Comparison of ENCODE assay signal across 8 cellular contexts in the genomic region with DNA sequence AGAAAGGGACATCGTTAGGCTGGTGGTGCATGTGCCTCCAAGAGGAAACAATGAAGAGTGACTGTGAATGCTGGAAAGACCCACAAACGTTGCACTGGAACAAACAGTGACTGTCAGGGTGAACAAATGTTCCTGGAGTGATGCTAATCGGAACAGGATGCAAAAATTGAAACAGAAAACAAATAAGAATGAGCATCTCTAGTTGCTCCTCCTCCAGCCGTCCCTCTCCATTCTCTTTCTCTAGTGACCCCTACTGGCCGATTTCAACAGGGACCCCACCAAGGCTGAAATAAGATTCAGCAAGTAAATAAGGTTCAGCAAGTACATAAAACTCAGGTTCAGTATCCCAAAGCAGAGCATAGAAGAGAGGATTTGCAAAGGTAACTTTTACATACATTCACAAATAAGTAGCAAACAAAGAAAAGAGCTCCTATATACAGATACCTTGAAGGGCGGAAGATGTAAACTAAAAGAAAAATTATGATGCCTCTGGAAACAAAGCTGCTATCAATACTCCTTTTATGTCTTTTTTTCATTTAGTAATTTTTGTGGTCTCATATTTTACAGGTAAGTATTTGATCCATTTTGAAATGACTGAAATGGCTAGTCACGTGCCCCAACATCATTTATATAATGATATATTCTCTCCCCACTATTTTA.
DNase-seq lines count a peak whose midpoint lies in the region; ATAC-seq and TF ChIP-seq lines count a peak whose summit lies in the region.

No MANE protein-coding gene starts in this region.

- no peak for ATAC-seq in HCT116

- H4K20me1 ChIP-seq in HCT116 (ENCODE audit: insufficient read depth), result no peaks in the 10 kb centered on the region
- no peaks in the 10 kb centered on the region for H4K20me1 ChIP-seq in OCI-LY7 (ENCODE audit: insufficient read depth, low read length)
- H4K20me1 ChIP-seq in osteoblast (ENCODE audit: insufficient read depth, low read length), result no peaks in the 10 kb centered on the region

- no peaks in the 10 kb centered on the region for H3K79me2 ChIP-seq in HCT116 (ENCODE audit: insufficient read depth, low read length)
- no peaks in the 10 kb centered on the region for H3K79me2 ChIP-seq in OCI-LY7 (ENCODE audit: insufficient read depth, low read depth, low read length)
- H3K79me2 ChIP-seq in osteoblast (ENCODE audit: insufficient read depth, low read length), result no peaks in the 10 kb centered on the region

- intact Hi-C loops in HCT116 (cut with micrococcal nuclease) (no loop called here), OCI-LY7 (cut with micrococcal nuclease; ENCODE audit: unreplicated experiment) (no loop called here)

- DNase-seq in DMS53 (lab: John Stamatoyannopoulos, UW), result peak; percentile 40
- DNase-seq in DMS53 treated with DMSO at 0.1 percent for 48 hours (lab: John Stamatoyannopoulos, UW; ENCODE audit: unreplicated experiment), result no peak
- DNase-seq in HCT116 (ENCODE audit: low read depth, low spot score), result no peak
- peak; percentile 4 for DNase-seq in OCI-LY7 (ENCODE audit: low spot score)
- peak; percentile 86 for DNase-seq in endodermal cell
- no peak for DNase-seq in osteoblast (ENCODE audit: insufficient read length, low spot score, missing footprints)
- no peak for DNase-seq in DMS153 treated with DMSO at 0.1 percent for 48 hours (lab: John Stamatoyannopoulos, UW; ENCODE audit: unreplicated experiment)
- no peak for DNase-seq in T1000 (lab: John Stamatoyannopoulos, UW)

- H3K36me3 ChIP-seq in HCT116 (ENCODE audit: control insufficient read depth in 1 of 2, insufficient read depth in 2 of 2, low read length in 2 of 2), result no peaks in the 10 kb centered on the region
- H3K36me3 ChIP-seq in OCI-LY7 (ENCODE audit: insufficient read depth, low read length), result no peaks in the 10 kb centered on the region
- no peaks in the 10 kb centered on the region for H3K36me3 ChIP-seq in endodermal cell (ENCODE audit: control insufficient read depth, insufficient read depth, low read length)
- no peaks in the 10 kb centered on the region for H3K36me3 ChIP-seq in osteoblast (ENCODE audit: insufficient read depth, low read length)

- H3K9ac ChIP-seq in HCT116 (ENCODE audit: low read length), result no peak overlapping the region
- H3K9ac ChIP-seq in endodermal cell (ENCODE audit: extremely low read depth, low read length, poor library complexity, severe bottlenecking), result no peak overlapping the region

- 62 to 67% methylated on average over 4 to 7 of the region's 7 CpGs for WGBS in endodermal cell (ENCODE audit: insufficient coverage in 1 of 2, insufficient read length in 1 of 2), 2 experiments

- H2AFZ ChIP-seq in HCT116 (ENCODE audit: low read depth, low read length, poor library complexity, severe bottlenecking), result no peak overlapping the region
- H2AFZ ChIP-seq in OCI-LY7 (ENCODE audit: low read length), result no peak overlapping the region
- peak overlapping the region; percentile 77 for H2AFZ ChIP-seq in osteoblast (ENCODE audit: low read length)

- H3K9me2 ChIP-seq in HCT116 (ENCODE audit: insufficient read depth) (no peaks in the 10 kb centered on the region), OCI-LY7 (ENCODE audit: insufficient read depth, low read length) (no peaks in the 10 kb centered on the region)

- no peak for TF ChIP-seq POLR2A in HCT116 (IDR thresholded peaks at IDR 0.05; ENCODE audit: borderline replicate concordance, extremely low read depth, insufficient read depth, insufficient read length)

- CTCF ChIA-PET in HCT116 (lab: Charles Lee) (no interaction called here), OCI-LY7 (lab: Charles Lee; ENCODE audit: unreplicated experiment) (no interaction called here)

- BruUV-seq in HCT116 (replicated peaks; lab: Mats Ljungman, UMichigan), result no TSS peak
- no TSS peak for BruUV-seq in OCI-LY7 (replicated peaks; lab: Mats Ljungman, UMichigan)

- H3K36me3 Mint-ChIP-seq in endodermal cell (ENCODE audit: low read depth), result no peaks in the 10 kb centered on the region

- no peak for TF ChIP-seq RAD21 in HCT116 (IDR thresholded peaks at IDR 0.05; ENCODE audit: low read depth)

- H3K9me3 ChIP-seq in HCT116 (ENCODE audit: control insufficient read depth in 1 of 2, insufficient read depth in 1 of 2, low read depth in 1 of 2, low read length in 2 of 2) (peaks cover 13 to 37% of the 10 kb centered on the region in 2 experiments; a peak in 2 of 4 replicates), OCI-LY7 (ENCODE audit: low read length) (no peaks in the 10 kb centered on the region), endodermal cell (ENCODE audit: control insufficient read depth, low read length) (no peaks in the 10 kb centered on the region), osteoblast (ENCODE audit: low read depth, low read length) (no peaks in the 10 kb centered on the region)

- no peaks in the 10 kb centered on the region for H3K9me3 Mint-ChIP-seq in endodermal cell

- RAD21 ChIA-PET in HCT116 (lab: Charles Lee; ENCODE audit: low non-redundant PET in 1 of 2, low total read pairs in 2 of 2, uncharacterized antibody in 2 of 2, unreplicated experiment in 2 of 2), result no interaction called here

- no peak overlapping the region for H3K4me2 ChIP-seq in HCT116 (ENCODE audit: low read length)
- H3K4me2 ChIP-seq in OCI-LY7 (ENCODE audit: low read length), result no peak overlapping the region
- H3K4me2 ChIP-seq in osteoblast (ENCODE audit: insufficient read depth, low read length), result peak overlapping the region; percentile 28

- H3K27ac ChIP-seq in HCT116 (ENCODE audit: low read depth, low read length), result no peak overlapping the region
- H3K27ac ChIP-seq in OCI-LY7 (ENCODE audit: low read depth, low read length, poor library complexity, severe bottlenecking), result no peak overlapping the region
- no peak overlapping the region for H3K27ac ChIP-seq in endodermal cell (ENCODE audit: low read depth, low read length)
- H3K27ac ChIP-seq in osteoblast (ENCODE audit: low read depth, low read length), result no peak overlapping the region

- H3K4me1 ChIP-seq in HCT116 (ENCODE audit: control insufficient read depth in 1 of 2, insufficient read depth in 2 of 2, low read length in 2 of 2), result no peaks in the 10 kb centered on the region
- H3K4me1 ChIP-seq in OCI-LY7 (ENCODE audit: insufficient read depth, low read length, poor library complexity, severe bottlenecking), result no peaks in the 10 kb centered on the region
- H3K4me1 ChIP-seq in endodermal cell (ENCODE audit: control insufficient read depth, insufficient read depth, low read length), result no peaks in the 10 kb centered on the region
- peaks cover 21% of the 10 kb centered on the region for H3K4me1 ChIP-seq in osteoblast (ENCODE audit: insufficient read depth, low read length)

- no peak overlapping the region for H3K27ac Mint-ChIP-seq in endodermal cell

- TF ChIP-seq CTCF in HCT116 (IDR thresholded peaks at IDR 0.05 in 2 of 3, conservative IDR thresholded peaks at IDR 0.05 in 1 of 3; ENCODE audit: borderline replicate concordance in 1 of 3, insufficient read depth in 1 of 3, low read depth in 2 of 3, low read length in 2 of 3), result peak in 2 of 3 experiments; percentile 41 to 48; a peak in 4 of 6 replicates
- peak; percentile 76 for TF ChIP-seq CTCF in OCI-LY7 (conservative IDR thresholded peaks at IDR 0.05; ENCODE audit: low read length)
- TF ChIP-seq CTCF in endodermal cell (conservative IDR thresholded peaks at IDR 0.05), result peak; percentile 87
- TF ChIP-seq CTCF in osteoblast (IDR thresholded peaks at IDR 0.05; ENCODE audit: extremely low read depth, low read depth, low read length), result peak; percentile 67

- H3K27me3 Mint-ChIP-seq in endodermal cell (ENCODE audit: insufficient read depth), result no peaks in the 10 kb centered on the region

- POLR2A ChIA-PET in HCT116 (lab: Charles Lee) (no interaction called here), OCI-LY7 (lab: Charles Lee) (interaction anchor here (0.6 to 0.7 kb wide), 2 partner anchors 167 to 1014 kb away, joined by 3 read pairs; no protein-coding TSS in a partner anchor)

- no peaks in the 10 kb centered on the region for H3K27me3 ChIP-seq in HCT116 (ENCODE audit: insufficient read depth, low read length)
- H3K27me3 ChIP-seq in endodermal cell (ENCODE audit: control insufficient read depth, insufficient read depth, low read length, poor library complexity, severe bottlenecking), result no peaks in the 10 kb centered on the region
- H3K27me3 ChIP-seq in osteoblast (ENCODE audit: insufficient read depth, low read length), result no peaks in the 10 kb centered on the region

- H3K4me3 Mint-ChIP-seq in endodermal cell, result no peak overlapping the region

- H3K4me1 Mint-ChIP-seq in endodermal cell, result no peaks in the 10 kb centered on the region

- H3K4me3 ChIP-seq in HCT116 (replicated peaks in 1 of 2; ENCODE audit: low read depth in 1 of 2, low read length in 2 of 2) (no peak overlapping the region), OCI-LY7 (ENCODE audit: low read depth, low read length, poor library complexity, severe bottlenecking) (no peak overlapping the region), endodermal cell (ENCODE audit: low read length) (no peak overlapping the region), osteoblast (ENCODE audit: insufficient read depth, low read length) (no peak overlapping the region)

TF ChIP-seq in HCT116, 20 proteins besides CTCF, POLR2A, EP300 and RAD21:
- no peak for TF ChIP-seq TCF7L2 (IDR thresholded peaks at IDR 0.05; ENCODE audit: borderline replicate concordance, extremely low read depth, insufficient read depth, insufficient read length)
- TF ChIP-seq EZH2phosphoT487 (IDR thresholded peaks at IDR 0.05; ENCODE audit: borderline replicate concordance), result no peak

Comparison
In these comparisons a context has a peak if more than half of its experiments do, and no peak if none do; other contexts are left out.
1. DNase-seq: peak in DMS53 (single experiment), OCI-LY7 (single experiment) and endodermal cell (single experiment); none in DMS53 treated with DMSO at 0.1 percent for 48 hours (single experiment), HCT116 (single experiment), osteoblast (single experiment), DMS153 treated with DMSO at 0.1 percent for 48 hours (single experiment) and T1000 (single experiment).
2. Peak in every context shown above with its lines, with median percentiles within 50 percentile points of each other: CTCF ChIP-seq.